Comparison of ENCODE assay signal across 21 cellular contexts in genomic region chr11:27350503-27350902, GRCh38. TPM values are rescaled to one million over a fixed set of nuclear protein-coding genes. Genes with fewer than 3 reads are reported as not detected.
A peak's percentile ranks its signal among the peaks of the same experiment; 100 is the strongest.
DNase-seq lines count a peak whose midpoint lies in the region; ATAC-seq, FAIRE-seq and TF ChIP-seq lines count a peak whose summit lies in the region.
"Had no signal": no experiment of that assay in that cellular context is flagged by ENCODE, and none has a peak within 500 bp of the region (broad histone marks: within the 10 kb centered on the region; RNA-seq: fewer than 3 reads in every experiment).

No MANE protein-coding gene starts in this region.

- no peak overlapping the region for H3K9ac ChIP-seq in HUES48 (ENCODE audit: low read depth, low read length)
- H3K9ac ChIP-seq: KMS-11 had no signal

- no peak for TF ChIP-seq CTCF in astrocyte of the spinal cord (IDR thresholded peaks at IDR 0.05; ENCODE audit: low read depth, low read length)
- no peak for TF ChIP-seq CTCF in right atrium auricular region (IDR thresholded peaks at IDR 0.05)

- H3K27me3 ChIP-seq in HUES48 (ENCODE audit: control insufficient read depth, insufficient read depth, low read length): no peaks in the 10 kb centered on the region
- H3K27me3 ChIP-seq in right atrium auricular region: no peaks in the 10 kb centered on the region
- H3K27me3 ChIP-seq: breast epithelium, upper lobe of right lung had no signal

- no peak overlapping the region for H3K4me3 ChIP-seq in HUES48 (ENCODE audit: low read depth, low read length)
- H3K4me3 ChIP-seq in astrocyte of the spinal cord (ENCODE audit: low read depth, low read length): no peak overlapping the region
- H3K4me3 ChIP-seq in right atrium auricular region: no peak overlapping the region
- H3K4me3 ChIP-seq: breast epithelium, upper lobe of right lung had no signal

- ATAC-seq in HG02852 (IDR thresholded peaks at IDR 0.05; ENCODE audit: unreplicated experiment): no peak
- no peak for ATAC-seq in GM21447 (IDR thresholded peaks at IDR 0.05; ENCODE audit: unreplicated experiment)
- ATAC-seq in HG03354 (IDR thresholded peaks at IDR 0.05; ENCODE audit: poor library complexity, severe bottlenecking, unreplicated experiment): no peak
- ATAC-seq: activated CD4-positive, alpha-beta T cell treated with anti-CD3 and anti-CD28 coated beads for 36 hours; left ventricle myocardium superior; Right ventricle myocardium inferior; upper lobe of right lung had no signal

- H3K9me3 ChIP-seq in HUES48 (ENCODE audit: control insufficient read depth, insufficient read depth, low read length) (no peaks in the 10 kb centered on the region), right atrium auricular region (no peaks in the 10 kb centered on the region)
- H3K9me3 ChIP-seq: breast epithelium, upper lobe of right lung had no signal

- in situ Hi-C loops in astrocyte of the spinal cord (cut with HindIII; ENCODE audit: low sequenced_read_pairs): no loop called here

- H3K27ac ChIP-seq in HUES48 (ENCODE audit: low read depth, low read length): peak overlapping the region; percentile 92
- no peak overlapping the region for H3K27ac ChIP-seq in right atrium auricular region
- H3K27ac ChIP-seq: KMS-11, upper lobe of right lung had no signal

- peak; percentile 8 for DNase-seq in astrocyte of the spinal cord (ENCODE audit: low read depth, low spot score)
- DNase-seq in right atrium auricular region (ENCODE audit: low spot score): no peak
- DNase-seq: activated CD4-positive, alpha-beta T cell treated with anti-CD3 and anti-CD28 coated beads for 36 hours; activated naive CD8-positive, alpha-beta T cell treated with anti-CD3 and anti-CD28 coated beads for 36 hours; CD4-positive, alpha-beta T cell; glutamatergic neuron; left ventricle myocardium superior; NCI-H2107; NCI-H524 treated with DMSO at 0.1 percent for 48 hours; posterior cingulate gyrus; SW 1271; upper lobe of right lung had no signal

- H3K4me1 ChIP-seq in HUES48 (ENCODE audit: control insufficient read depth, insufficient read depth, low read length) (peaks cover 67% of the 10 kb centered on the region), right atrium auricular region (peaks cover 0 to 9% of the 10 kb centered on the region in 2 donors)
- H3K4me1 ChIP-seq: breast epithelium, upper lobe of right lung had no signal

- no peaks in the 10 kb centered on the region; the same call in 1 of the 2 replicates for H3K36me3 ChIP-seq in HUES48 (ENCODE audit: control insufficient read depth, insufficient read depth, low read length)
- no peaks in the 10 kb centered on the region for H3K36me3 ChIP-seq in right atrium auricular region
- H3K36me3 ChIP-seq: breast epithelium, upper lobe of right lung had no signal

- FAIRE-seq in A204.1 (lab: Jason Lieb, UNC) (peak; percentile 14), islet of Langerhans (lab: Jason Lieb, UNC) (peak; percentile 24)

RNA-seq across cellular contexts. Expression of gene CCDC34, which starts 12.5 kb away (rescaled TPM):
- 1 to 10 TPM in 1 of 2 donors, not detected in 1; 2.6 TPM for total RNA-seq in right atrium auricular region
